Comparison of ENCODE assay signal across 17 cellular contexts in the genomic region with DNA sequence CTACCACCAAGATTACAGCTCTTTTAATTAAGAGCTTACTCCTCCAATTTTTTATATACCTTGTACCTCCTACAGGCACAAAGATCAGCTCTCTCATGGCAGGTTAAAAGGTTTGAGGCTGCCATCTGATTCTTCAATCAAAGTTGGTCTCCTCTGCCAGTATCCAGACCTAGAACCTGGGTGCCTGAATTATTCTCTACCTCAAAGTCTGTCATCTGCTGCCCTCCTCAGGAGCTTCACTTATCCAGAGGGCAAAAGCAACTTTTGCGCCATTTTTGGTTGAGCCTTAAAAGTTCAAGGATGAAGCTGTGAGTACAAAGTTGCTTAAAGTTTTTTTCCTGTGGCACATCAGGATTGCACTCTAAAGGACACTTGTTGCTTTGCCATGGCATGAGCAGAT.
DNase-seq lines count a peak whose midpoint lies in the region; TF ChIP-seq lines count a peak whose summit lies in the region.
"Had no signal": no experiment of that assay in that cellular context is flagged by ENCODE, and none has a peak within 500 bp of the region (broad histone marks: within the 10 kb centered on the region; RNA-seq: fewer than 3 reads in every experiment).

No MANE protein-coding gene starts in this region.

- H3K4me3 Mint-ChIP-seq in activated naive CD4-positive, alpha-beta T cell treated with anti-CD3 and anti-CD28 coated beads for 36 hours, result no peak overlapping the region
- H3K4me3 Mint-ChIP-seq: activated naive CD4-positive, alpha-beta T cell treated with anti-CD3 and anti-CD28 coated beads, Interleukin-2, amount 50 U/mL, for 24 hours; natural killer cell treated with Interleukin-12 subunit alpha and Interleukin-12 subunit beta and Interleukin-15 and Interleukin-18, amount 100 ng/mL, for 72 hours had no signal

- intact Hi-C loops in activated naive CD4-positive, alpha-beta T cell treated with anti-CD3 and anti-CD28 coated beads for 36 hours (cut with micrococcal nuclease), result no loop called here

- peak; percentile 40 for TF ChIP-seq CTCF in epithelial cell of esophagus (IDR thresholded peaks at IDR 0.05; ENCODE audit: insufficient read depth, low read depth, low read length, missing control alignments)

- no peak overlapping the region for H3K27ac Mint-ChIP-seq in activated naive CD4-positive, alpha-beta T cell treated with anti-CD3 and anti-CD28 coated beads for 36 hours
- H3K27ac Mint-ChIP-seq: activated naive CD4-positive, alpha-beta T cell treated with anti-CD3 and anti-CD28 coated beads, Interleukin-2, amount 50 U/mL, for 24 hours; natural killer cell treated with Interleukin-12 subunit alpha and Interleukin-12 subunit beta and Interleukin-15 and Interleukin-18, amount 100 ng/mL, for 72 hours had no signal

- H3K4me1 Mint-ChIP-seq in activated naive CD4-positive, alpha-beta T cell treated with anti-CD3 and anti-CD28 coated beads for 36 hours (ENCODE audit: low read depth), result peaks cover 2% of the 10 kb centered on the region
- H3K4me1 Mint-ChIP-seq: activated naive CD4-positive, alpha-beta T cell treated with anti-CD3 and anti-CD28 coated beads, Interleukin-2, amount 50 U/mL, for 24 hours had no signal

- no peaks in the 10 kb centered on the region for H3K36me3 Mint-ChIP-seq in activated naive CD4-positive, alpha-beta T cell treated with anti-CD3 and anti-CD28 coated beads for 36 hours (ENCODE audit: low read depth)
- H3K36me3 Mint-ChIP-seq: activated naive CD4-positive, alpha-beta T cell treated with anti-CD3 and anti-CD28 coated beads, Interleukin-2, amount 50 U/mL, for 24 hours; natural killer cell treated with Interleukin-12 subunit alpha and Interleukin-12 subunit beta and Interleukin-15 and Interleukin-18, amount 100 ng/mL, for 72 hours had no signal

- H3K9me3 Mint-ChIP-seq in activated naive CD4-positive, alpha-beta T cell treated with anti-CD3 and anti-CD28 coated beads for 36 hours, result no peaks in the 10 kb centered on the region
- H3K9me3 Mint-ChIP-seq: activated naive CD4-positive, alpha-beta T cell treated with anti-CD3 and anti-CD28 coated beads, Interleukin-2, amount 50 U/mL, for 24 hours; natural killer cell treated with Interleukin-12 subunit alpha and Interleukin-12 subunit beta and Interleukin-15 and Interleukin-18, amount 100 ng/mL, for 72 hours had no signal

- peak; percentile 5 for DNase-seq in activated naive CD4-positive, alpha-beta T cell treated with anti-CD3 and anti-CD28 coated beads for 36 hours
- DNase-seq in activated naive CD4-positive, alpha-beta T cell treated with Interleukin-2 at 50 U/mL for 16 hours, result no peak
- peak; percentile 14 for DNase-seq in NAMALWA (ENCODE audit: low spot score)
- peak; percentile 28 for DNase-seq in epithelial cell of esophagus (ENCODE audit: low read depth)
- peak; percentile 12 for DNase-seq in renal cortical epithelial cell (ENCODE audit: low read depth)
- DNase-seq in A172 (ENCODE audit: low spot score), result no peak
- no peak for DNase-seq in NCI-H526 treated with DMSO at 0.1 percent for 48 hours (lab: John Stamatoyannopoulos, UW)
- DNase-seq in activated CD4-positive, CD25-positive, alpha-beta regulatory T cell treated with anti-CD3 and anti-CD28 coated beads, Interleukin-2, amount 50 U/mL, for 72 hours, result no peak
- DNase-seq: activated CD8-positive, alpha-beta memory T cell treated with anti-CD3 and anti-CD28 coated beads, Interleukin-2, amount 50 U/mL, for 48 hours; caudate nucleus; left lung; NCI-H1092 treated with DMSO at 0.1 percent for 48 hours; NCI-H446 treated with DMSO at 0.1 percent for 48 hours; PC-9; WERI-Rb-1 had no signal

- H3K4me3 ChIP-seq in epithelial cell of esophagus (ENCODE audit: low read length), result no peak overlapping the region
- H3K4me3 ChIP-seq: left lung, PC-9 had no signal

- H3K27me3 Mint-ChIP-seq in activated naive CD4-positive, alpha-beta T cell treated with anti-CD3 and anti-CD28 coated beads for 36 hours (ENCODE audit: low read depth), result no peaks in the 10 kb centered on the region
- H3K27me3 Mint-ChIP-seq: activated naive CD4-positive, alpha-beta T cell treated with anti-CD3 and anti-CD28 coated beads, Interleukin-2, amount 50 U/mL, for 24 hours had no signal

- CTCF ChIA-PET in activated naive CD4-positive, alpha-beta T cell treated with anti-CD3 and anti-CD28 coated beads for 36 hours (lab: Charles Lee), result interaction anchor here (0.6 kb wide), 1 partner anchor 101 kb away, joined by 6 read pairs; no protein-coding TSS in a partner anchor

Comparison
In these comparisons a context has a peak if more than half of its experiments do, and no peak if none do; other contexts are left out.
1. DNase-seq: peak in activated naive CD4-positive, alpha-beta T cell treated with anti-CD3 and anti-CD28 coated beads for 36 hours (single experiment), NAMALWA (single experiment), epithelial cell of esophagus (single experiment) and renal cortical epithelial cell (single experiment); none in activated naive CD4-positive, alpha-beta T cell treated with Interleukin-2 at 50 U/mL for 16 hours (single experiment), A172 (single experiment), NCI-H526 treated with DMSO at 0.1 percent for 48 hours (single experiment) and activated CD4-positive, CD25-positive, alpha-beta regulatory T cell treated with anti-CD3 and anti-CD28 coated beads, Interleukin-2, amount 50 U/mL, for 72 hours (single experiment).